In the genomic region with DNA sequence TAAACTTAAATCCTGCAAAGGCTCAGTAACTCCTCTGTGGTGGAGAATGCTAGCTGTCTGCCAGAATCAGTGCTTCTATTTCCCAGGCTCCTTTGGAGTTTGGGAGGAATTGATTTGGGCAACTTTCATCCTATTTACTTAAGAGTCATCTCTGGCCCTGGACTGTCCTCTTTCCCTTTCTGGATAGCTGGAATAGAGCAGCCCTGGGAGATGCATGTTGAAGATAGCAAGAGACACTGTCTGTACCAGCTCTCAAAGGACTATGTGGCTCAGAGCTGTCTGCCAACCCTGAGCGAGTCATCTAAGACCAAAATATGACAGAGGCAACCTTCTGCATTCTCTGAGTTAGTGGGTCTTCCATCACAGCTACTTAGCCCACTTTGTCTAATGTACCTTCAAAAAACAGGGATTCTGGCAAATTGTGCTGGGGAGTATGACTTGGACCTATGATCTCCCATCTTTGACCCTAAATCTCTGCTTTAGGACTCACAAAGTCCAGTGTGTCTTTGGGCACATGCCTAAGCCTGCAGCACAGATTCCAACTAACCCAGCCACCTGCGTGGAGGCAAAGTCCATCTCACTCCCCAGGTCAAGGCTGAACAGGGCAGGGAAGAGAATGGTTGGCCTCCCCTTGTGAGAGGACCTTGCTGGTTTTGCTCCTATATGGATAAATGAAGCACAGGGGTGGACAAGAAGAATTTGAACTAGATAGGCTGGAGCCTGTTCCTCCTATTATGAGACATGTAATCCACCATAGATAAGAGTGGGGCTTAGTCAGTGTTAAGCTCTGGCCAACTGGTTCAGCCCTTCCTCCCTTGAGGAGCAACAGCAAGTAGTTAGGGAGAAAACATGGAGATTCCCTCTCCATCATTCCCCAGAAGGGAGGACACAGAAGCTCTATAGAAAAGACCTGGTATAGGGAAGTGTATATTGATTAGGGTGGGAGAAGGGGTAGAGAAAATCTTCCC, we compare ENCODE assay signal across 18 cellular contexts.
A peak's percentile ranks its signal among the peaks of the same experiment; 100 is the strongest.
DNase-seq lines count a peak whose midpoint lies in the region; ATAC-seq and TF ChIP-seq lines count a peak whose summit lies in the region.
"Had no signal": no experiment of that assay in that cellular context is flagged by ENCODE, and none has a peak within 500 bp of the region (broad histone marks: within the 10 kb centered on the region; RNA-seq: fewer than 3 reads in every experiment).

No MANE protein-coding gene starts in this region.

- no peaks in the 10 kb centered on the region for H3K9me2 ChIP-seq in PC-9 (ENCODE audit: insufficient read depth)

- no peak overlapping the region for H3K4me3 ChIP-seq in PC-9
- no peak overlapping the region for H3K4me3 ChIP-seq in WERI-Rb-1 (ENCODE audit: low read depth, low read length)
- no peak overlapping the region for H3K4me3 ChIP-seq in mucosa of descending colon
- H3K4me3 ChIP-seq: GM23248 had no signal

- CTCF ChIA-PET in PC-9 (lab: Charles Lee) = interaction anchor here (0.5 kb wide), 1 partner anchor 629 kb away, joined by 7 read pairs; no protein-coding TSS in a partner anchor

- intact Hi-C loops in PC-9 (cut with micrococcal nuclease; ENCODE audit: unreplicated experiment) (no loop called here), mucosa of descending colon (cut with DNase I, micrococcal nuclease) (no loop called here)

- TF ChIP-seq CTCF in PC-9 (conservative IDR thresholded peaks at IDR 0.05) (no peak), WERI-Rb-1 (IDR thresholded peaks at IDR 0.05; ENCODE audit: low read depth, low read length) (no peak), mucosa of descending colon (IDR thresholded peaks at IDR 0.05) (no peak)

- no peak overlapping the region for H2AFZ ChIP-seq in PC-9
- H2AFZ ChIP-seq: GM23248 had no signal

- H3K4me1 ChIP-seq in PC-9 (replicated peaks; ENCODE audit: insufficient read depth) = peaks cover 14% of the 10 kb centered on the region
- no peaks in the 10 kb centered on the region for H3K4me1 ChIP-seq in mucosa of descending colon (ENCODE audit: low read depth)

- POLR2A ChIA-PET in PC-9 (lab: Charles Lee; ENCODE audit: unreplicated experiment) = interaction anchor here (0.7 kb wide), 2 partner anchors 20 to 27 kb away, joined by 4 to 6 read pairs; no protein-coding TSS in a partner anchor

- BruUV-seq in PC-9 (replicated peaks; lab: Mats Ljungman, UMichigan) = no TSS peak

- H3K9me3 ChIP-seq in PC-9 (ENCODE audit: insufficient read depth, low read depth) (0 out of 2 replicates have a peak, but pooled peaks cover 3% of the 10 kb centered on the region), WERI-Rb-1 (ENCODE audit: severe bottlenecking) (no peaks in the 10 kb centered on the region), mucosa of descending colon (no peaks in the 10 kb centered on the region)

- H3K27ac ChIP-seq in PC-9 (0 out of 2 replicates have a peak overlapping the region, but pooled peaks have one; percentile 15), WERI-Rb-1 (no peak overlapping the region)
- H3K27ac ChIP-seq: GM23248 had no signal

- no peak overlapping the region for H3K4me2 ChIP-seq in PC-9

- H4K20me1 ChIP-seq in PC-9 (ENCODE audit: insufficient read depth) = no peaks in the 10 kb centered on the region

- H3K36me3 ChIP-seq in PC-9 (ENCODE audit: low read depth) (no peaks in the 10 kb centered on the region), WERI-Rb-1 (no peaks in the 10 kb centered on the region), mucosa of descending colon (ENCODE audit: low read depth) (no peaks in the 10 kb centered on the region)

- DNase-seq in PC-9 = peak in 1 of 2 experiments; percentile 19
- DNase-seq in WERI-Rb-1 = peak; percentile 22
- peak in 1 of 3 donors; percentile 37 for DNase-seq in mucosa of descending colon
- DNase-seq in EL = no peak
- DNase-seq in NCI-H1092 (lab: John Stamatoyannopoulos, UW) = no peak
- DNase-seq: CD4-positive, alpha-beta T cell; DMS79; GM23248; KBM-7; NCI-H1092 treated with DMSO at 0.1 percent for 48 hours; NCI-H1694; NCI-H345; NCI-H526 treated with DMSO at 0.1 percent for 48 hours; PC-3; SHP77 had no signal

- H3K27me3 ChIP-seq in PC-9 (ENCODE audit: insufficient read depth, low read depth) = no peaks in the 10 kb centered on the region
- H3K27me3 ChIP-seq in WERI-Rb-1 (ENCODE audit: insufficient read depth, low read depth, severe bottlenecking) = no peaks in the 10 kb centered on the region

- H3F3A ChIP-seq in PC-9 (ENCODE audit: insufficient read depth, low read depth) = no peaks in the 10 kb centered on the region

- no peaks in the 10 kb centered on the region for H3K79me2 ChIP-seq in PC-9 (ENCODE audit: low read depth)

- ATAC-seq in esophagus mucosa (peak; percentile 62), mucosa of descending colon (peak; percentile 79), GM21825 (IDR thresholded peaks at IDR 0.05; ENCODE audit: unreplicated experiment) (no peak)
- ATAC-seq: HCT116 had no signal
